In the genomic region with DNA sequence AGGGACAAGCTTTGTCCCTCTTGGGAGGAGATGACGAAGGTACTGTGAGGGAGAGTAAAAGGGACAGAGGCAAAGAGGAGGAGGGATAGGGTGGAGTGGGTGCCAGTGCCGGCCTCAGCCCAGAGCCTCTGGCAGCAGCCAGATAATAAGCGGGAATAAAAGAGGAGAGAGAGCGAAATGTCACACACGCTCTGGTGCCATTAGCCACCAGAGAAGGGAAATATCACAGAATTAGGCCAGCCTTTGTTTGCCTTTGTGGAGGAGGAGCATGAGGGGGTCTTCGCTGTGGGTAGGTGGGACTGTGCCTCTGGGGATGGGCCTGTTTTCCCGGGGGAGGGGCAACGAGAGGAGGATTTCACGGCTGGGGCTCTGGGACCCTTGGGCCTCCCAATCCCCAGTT, we compare ENCODE assay signal across 21 cellular contexts.
"Had no signal": no experiment of that assay in that cellular context is flagged by ENCODE, and none has a peak within 500 bp of the region (broad histone marks: within the 10 kb centered on the region; RNA-seq: fewer than 3 reads in every experiment).

No MANE protein-coding gene starts in this region.

- DNase-seq: activated B cell treated with CpG ODN at 0.5 μM for 24 hours; activated CD4-positive, alpha-beta T cell treated with anti-CD3 and anti-CD28 coated beads for 4 hours; activated CD8-positive, alpha-beta T cell treated with anti-CD3 and anti-CD28 coated beads for 36 hours; activated naive CD4-positive, alpha-beta T cell treated with Interleukin-2 at 50 U/mL for 16 hours; activated T-cell treated with anti-CD3 and anti-CD28 coated beads, Interleukin-2, amount 50 U/mL, for 1 hour; brain microvascular endothelial cell; cerebellar nuclear complex; effector memory CD8-positive, alpha-beta T cell; foreskin fibroblast; islet precursor cell; lower lobe of right lung; stimulated activated CD4-positive, alpha-beta T cell treated with anti-CD3 and anti-CD28 coated beads, Interleukin-2, amount 100 ng/mL, for 24 hours; stimulated activated naive CD4-positive, alpha-beta T cell treated with Interleukin-2 at 50 U/mL for 16 hours; T-cell had no signal

- H3K27ac ChIP-seq: brain microvascular endothelial cell, lower lobe of right lung, right atrium auricular region, tibial nerve had no signal

- ATAC-seq: activated CD8-positive, alpha-beta T cell treated with anti-CD3 and anti-CD28 coated beads for 36 hours; effector memory CD8-positive, alpha-beta T cell; lower lobe of right lung; natural killer cell treated with Interleukin-12 subunit alpha and Interleukin-12 subunit beta and Interleukin-15 and Interleukin-18, amount 100 ng/mL, for 72 hours; T-cell had no signal

- H3K27ac Mint-ChIP-seq: activated B cell treated with CpG ODN at 0.5 μM for 24 hours; activated CD8-positive, alpha-beta T cell treated with anti-CD3 and anti-CD28 coated beads for 36 hours; activated T-helper 2 cell treated with anti-CD3 and anti-CD28 coated beads, Interferon-gamma antibody, Interleukin-2, Interleukin-4, amounts not matched to agents 10 μg/mL and 5 μg/mL and 100 μg/mL, durations not matched to agents 14 hours and 24 hours and 36 hours; dendritic cell treated with granulocyte-macrophage colony-stimulating factor and Interleukin-4, amounts not matched to agents 40 ng/mL and 50 ng/mL, for 4 days; effector memory CD8-positive, alpha-beta T cell; mesothelial cell of epicardium; natural killer cell treated with Interleukin-12 subunit alpha and Interleukin-12 subunit beta and Interleukin-15 and Interleukin-18, amount 100 ng/mL, for 72 hours; progenitor cell of endocrine pancreas; T-cell had no signal

- H3K4me3 Mint-ChIP-seq: activated B cell treated with CpG ODN at 0.5 μM for 24 hours; activated CD8-positive, alpha-beta T cell treated with anti-CD3 and anti-CD28 coated beads for 36 hours; dendritic cell treated with granulocyte-macrophage colony-stimulating factor and Interleukin-4, amounts not matched to agents 40 ng/mL and 50 ng/mL, for 4 days; effector memory CD8-positive, alpha-beta T cell; mesothelial cell of epicardium; natural killer cell treated with Interleukin-12 subunit alpha and Interleukin-12 subunit beta and Interleukin-15 and Interleukin-18, amount 100 ng/mL, for 72 hours; T-cell had no signal

- H3K27me3 ChIP-seq: brain microvascular endothelial cell, right atrium auricular region, tibial nerve had no signal

- H3K4me3 ChIP-seq: lower lobe of right lung, right atrium auricular region, tibial nerve had no signal

- H3K9me3 ChIP-seq: lower lobe of right lung, right atrium auricular region, tibial nerve had no signal

- H3K27me3 Mint-ChIP-seq: activated CD8-positive, alpha-beta T cell treated with anti-CD3 and anti-CD28 coated beads for 36 hours had no signal

- H3K36me3 Mint-ChIP-seq: mesothelial cell of epicardium; natural killer cell treated with Interleukin-12 subunit alpha and Interleukin-12 subunit beta and Interleukin-15 and Interleukin-18, amount 100 ng/mL, for 72 hours; T-cell had no signal

- H3K36me3 ChIP-seq: brain microvascular endothelial cell, lower lobe of right lung, right atrium auricular region, tibial nerve had no signal

- H3K9me3 Mint-ChIP-seq: activated CD8-positive, alpha-beta T cell treated with anti-CD3 and anti-CD28 coated beads for 36 hours; activated T-helper 2 cell treated with anti-CD3 and anti-CD28 coated beads, Interferon-gamma antibody, Interleukin-2, Interleukin-4, amounts not matched to agents 10 μg/mL and 5 μg/mL and 100 μg/mL, durations not matched to agents 14 hours and 24 hours and 36 hours; dendritic cell treated with granulocyte-macrophage colony-stimulating factor and Interleukin-4, amounts not matched to agents 40 ng/mL and 50 ng/mL, for 4 days; effector memory CD8-positive, alpha-beta T cell; mesothelial cell of epicardium; natural killer cell treated with Interleukin-12 subunit alpha and Interleukin-12 subunit beta and Interleukin-15 and Interleukin-18, amount 100 ng/mL, for 72 hours; T-cell had no signal
